Comparison of ENCODE assay signal across 2 cellular contexts in the genomic region with DNA sequence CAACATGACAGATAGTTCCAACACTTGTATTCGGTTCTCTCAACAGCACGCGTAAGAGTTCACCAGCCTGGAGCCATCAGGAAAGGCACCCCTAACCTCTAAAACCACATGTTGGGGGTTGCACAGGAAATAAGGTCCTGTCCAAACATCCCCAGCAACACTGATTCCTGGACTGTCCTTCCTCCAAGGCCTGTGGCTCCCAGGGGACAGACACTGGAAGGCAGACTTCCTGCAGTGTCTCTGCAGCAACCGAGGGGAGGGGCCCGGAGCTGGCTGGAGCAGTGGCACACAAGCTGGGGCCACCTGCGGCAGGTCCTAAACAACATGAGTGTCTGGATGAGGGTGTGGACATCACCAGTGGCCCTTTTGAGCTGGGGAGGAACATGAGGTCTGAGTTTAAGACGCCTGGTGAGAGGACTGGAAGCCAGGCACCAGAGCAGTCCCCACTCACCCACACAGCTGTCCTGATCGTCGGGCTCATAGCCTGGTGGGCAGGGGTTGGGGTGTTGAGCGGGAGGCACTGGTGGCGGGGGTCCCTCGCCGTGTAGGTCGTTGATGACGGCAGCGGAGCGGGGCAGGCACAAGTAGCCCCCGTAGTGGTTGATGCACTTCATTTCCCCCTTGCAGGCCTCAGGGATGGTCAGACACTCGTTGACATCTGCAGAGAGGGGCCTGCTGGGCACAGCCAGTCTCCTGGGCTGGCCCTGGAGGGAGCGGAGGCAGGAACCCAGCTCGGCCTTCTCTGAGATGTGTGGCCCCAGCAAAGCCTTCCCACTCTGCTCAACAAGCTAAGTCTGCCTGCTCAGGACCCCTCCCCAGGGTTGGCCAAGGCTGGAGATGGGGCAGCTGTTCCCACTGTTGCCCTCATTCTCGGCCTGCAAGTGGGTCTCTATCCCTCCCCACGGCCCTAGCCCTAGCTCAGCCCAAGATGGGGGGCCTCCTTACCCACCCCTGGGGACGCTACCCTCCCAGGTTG.
TF ChIP-seq lines count a peak whose summit lies in the region.

No MANE protein-coding gene starts in this region.

TF ChIP-seq in HEK293, 187 proteins besides CTCF, POLR2A, EP300 and RAD21:
- TF ChIP-seq ZNF341 (tag by site-specific recombination; IDR thresholded peaks at IDR 0.05; ENCODE audit: low read depth): peak; percentile 65
- 0 out of 2 replicates have a peak, but pooled peaks have one; percentile 33 for TF ChIP-seq ZNF600 (tag by site-specific recombination; IDR thresholded peaks at IDR 0.05)
- no peak for TF ChIP-seq ZNF701 (tag by site-specific recombination; IDR thresholded peaks at IDR 0.05)
- no peak for TF ChIP-seq ZNF366 (tag by site-specific recombination; conservative IDR thresholded peaks at IDR 0.05)
- TF ChIP-seq ZIC2 (tag by site-specific recombination; IDR thresholded peaks at IDR 0.05): peak; percentile 84
- no peak for TF ChIP-seq GFI1B (tag by site-specific recombination; IDR thresholded peaks at IDR 0.05)
- TF ChIP-seq SCRT2 (tag by site-specific recombination; IDR thresholded peaks at IDR 0.05): peak; percentile 70; the same call in 1 of the 2 replicates

TF ChIP-seq in K562, 482 proteins besides CTCF, POLR2A, EP300 and RAD21:
- TF ChIP-seq, protein P1, sequence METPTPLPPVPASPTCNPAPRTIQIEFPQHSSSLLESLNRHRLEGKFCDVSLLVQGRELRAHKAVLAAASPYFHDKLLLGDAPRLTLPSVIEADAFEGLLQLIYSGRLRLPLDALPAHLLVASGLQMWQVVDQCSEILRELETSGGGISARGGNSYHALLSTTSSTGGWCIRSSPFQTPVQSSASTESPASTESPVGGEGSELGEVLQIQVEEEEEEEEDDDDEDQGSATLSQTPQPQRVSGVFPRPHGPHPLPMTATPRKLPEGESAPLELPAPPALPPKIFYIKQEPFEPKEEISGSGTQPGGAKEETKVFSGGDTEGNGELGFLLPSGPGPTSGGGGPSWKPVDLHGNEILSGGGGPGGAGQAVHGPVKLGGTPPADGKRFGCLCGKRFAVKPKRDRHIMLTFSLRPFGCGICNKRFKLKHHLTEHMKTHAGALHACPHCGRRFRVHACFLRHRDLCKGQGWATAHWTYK (CRISPR knock-in tag; IDR thresholded peaks at IDR 0.05): no peak
- peak; percentile 45; the same call in 1 of the 2 replicates for TF ChIP-seq POLR2G (IDR thresholded peaks at IDR 0.05; ENCODE audit: low read depth, low read length)
- peak; percentile 60; the same call in 1 of the 2 replicates for TF ChIP-seq ZBTB1 (CRISPR knock-in tag; IDR thresholded peaks at IDR 0.05; ENCODE audit: borderline replicate concordance, low read depth)
- TF ChIP-seq RBM22 (IDR thresholded peaks at IDR 0.05; ENCODE audit: low read depth, low read length, poor library complexity, severe bottlenecking): peak; percentile 87
